9 cellular contexts compared by ENCODE assay signal in genomic region chr9:131028931-131029573, GRCh38. TPM values are rescaled to one million over a fixed set of nuclear protein-coding genes. Genes with fewer than 3 reads are reported as not detected.
"Had no signal": no experiment of that assay in that cellular context is flagged by ENCODE, and none has a peak within 500 bp of the region (broad histone marks: within the 10 kb centered on the region; RNA-seq: fewer than 3 reads in every experiment).

No MANE protein-coding gene starts in this region.

- H2AFZ ChIP-seq: GM23248 had no signal

- H3K4me3 Mint-ChIP-seq: IgD-negative memory B cell had no signal

- H3K9ac ChIP-seq: GM23248 had no signal

- H3K36me3 Mint-ChIP-seq: IgD-negative memory B cell had no signal

- H3K4me1 Mint-ChIP-seq: IgD-negative memory B cell had no signal

- ATAC-seq: HCT116, HepG2 had no signal

- H3K27ac ChIP-seq: GM23248, HL-60 had no signal

- H3K9me3 Mint-ChIP-seq: IgD-negative memory B cell had no signal

- FAIRE-seq: HepG2 had no signal

- H3K27ac Mint-ChIP-seq: IgD-negative memory B cell had no signal

- H3K4me3 ChIP-seq: GM23248, HAP-1 had no signal

- DNase-seq: GM23248, GOT3, H7, KG1 had no signal

- H3K4me1 ChIP-seq: HAP-1 had no signal

- H3K9me3 ChIP-seq: HAP-1 had no signal

- H3K36me3 ChIP-seq: HAP-1 had no signal

RNA-seq across cellular contexts. Expression of gene LAMC3, which starts 20.1 kb away (rescaled TPM):
- total RNA-seq: GM23248 had no signal
- polyA plus RNA-seq: GM23248, IgD-negative memory B cell had no signal
